8 cellular contexts compared by ENCODE assay signal in genomic region chr1:211577277-211577825, GRCh38. TPM values are rescaled to one million over a fixed set of nuclear protein-coding genes. Genes with fewer than 3 reads are reported as not detected.
DNase-seq lines count a peak whose midpoint lies in the region; ATAC-seq, FAIRE-seq and TF ChIP-seq lines count a peak whose summit lies in the region.

No MANE protein-coding gene starts in this region.

- peak overlapping the region; percentile 70 to 95; a peak in 3 of 4 replicates for H3K4me3 ChIP-seq in DND-41 (ENCODE audit: low read depth in 1 of 2, low read length in 2 of 2)
- H3K4me3 ChIP-seq in NT2/D1 (ENCODE audit: insufficient read length, low read depth) = peak overlapping the region; percentile 93
- H3K4me3 ChIP-seq in H1 (ENCODE audit: extremely low read depth in 1 of 4, insufficient read depth in 2 of 4, low read depth in 3 of 4, low read length in 4 of 4) = peak overlapping the region; percentile 66 to 92 (median 84)
- H3K4me3 ChIP-seq in neutrophil (ENCODE audit: low read depth in 1 of 2, low read length in 1 of 2) = peak overlapping the region; percentile 92 to 94

- DNase-seq in DND-41 = no peak
- DNase-seq in NT2/D1 (ENCODE audit: low read depth, low spot score) = no peak
- no peak for DNase-seq in H1 (ENCODE audit: low read depth in 1 of 2, low spot score in 2 of 2)
- no peak for DNase-seq in NOMO-1 treated with dmso at 0.1 percent for 144 hours (lab: John Stamatoyannopoulos, UW; ENCODE audit: unreplicated experiment)
- no peak for DNase-seq in GM19240 (ENCODE audit: insufficient read length, low spot score)
- DNase-seq in NCI-H1048 (lab: John Stamatoyannopoulos, UW) = no peak
- no peak for DNase-seq in DMS114 treated with DMSO at 0.1 percent for 48 hours (lab: John Stamatoyannopoulos, UW; ENCODE audit: unreplicated experiment)

- no peaks in the 10 kb centered on the region for H3K79me1 ChIP-seq in H1 (ENCODE audit: low read depth, low read length)

- POLR2A ChIA-PET in H1 (lab: Charles Lee; ENCODE audit: partially characterized antibody) = no interaction called here

- TF ChIP-seq POLR2A in H1 (IDR thresholded peaks at IDR 0.05; ENCODE audit: control extremely low read depth in 1 of 2, low read depth in 2 of 2, low read length in 2 of 2) = peak in 1 of 2 experiments; percentile 36; a peak in 1 of 3 replicates

- no peak for FAIRE-seq in H1 (lab: Jason Lieb, UNC)

- no peak overlapping the region; the same call in 1 of the 2 replicates for H2BK5ac ChIP-seq in H1 (ENCODE audit: low read depth, low read length)

- H2BK20ac ChIP-seq in H1 (ENCODE audit: low read length) = no peak overlapping the region

- peak overlapping the region; percentile 98 for H3K4me2 ChIP-seq in DND-41 (ENCODE audit: insufficient read depth, low read length)
- peak overlapping the region; percentile 87 to 88 for H3K4me2 ChIP-seq in H1 (ENCODE audit: insufficient read depth in 1 of 2, low read depth in 2 of 2, low read length in 2 of 2)

- H3K23ac ChIP-seq in H1 (ENCODE audit: insufficient read length) = no peak overlapping the region

- H3K4ac ChIP-seq in H1 (replicated peaks; ENCODE audit: insufficient read length, low read depth, low read length) = no peak overlapping the region

- H4K20me1 ChIP-seq in DND-41 (ENCODE audit: insufficient read depth, low read length) = peaks cover 25% of the 10 kb centered on the region; the same call in 1 of the 2 replicates
- no peaks in the 10 kb centered on the region for H4K20me1 ChIP-seq in H1 (replicated peaks in 1 of 2; ENCODE audit: control insufficient read depth in 1 of 2, insufficient read depth in 2 of 2, low read length in 2 of 2)

- CTCF ChIA-PET in H1 (lab: Charles Lee; ENCODE audit: partially characterized antibody) = interaction anchor here (0.7 to 1.8 kb wide), 3 partner anchors 40 to 107 kb away, joined by 3 to 4 read pairs (median 3); no protein-coding TSS in a partner anchor

- H3K4me1 ChIP-seq in DND-41 (ENCODE audit: insufficient read depth, low read length) (peaks cover 37% of the 10 kb centered on the region), NT2/D1 (ENCODE audit: insufficient read depth, insufficient read length) (no peaks in the 10 kb centered on the region), H1 (replicated peaks in 1 of 4; ENCODE audit: control insufficient read depth in 3 of 4, insufficient read depth in 4 of 4, low read length in 3 of 4) (peaks cover 0 to 13% (median 9%) of the 10 kb centered on the region in 4 experiments; a peak in 6 of 7 replicates), neutrophil (ENCODE audit: control insufficient read depth in 1 of 2, insufficient read depth in 1 of 2, low read depth in 1 of 2, low read length in 1 of 2) (peaks cover 35 to 37% of the 10 kb centered on the region in 2 experiments)

- H4K8ac ChIP-seq in H1 (ENCODE audit: extremely low read depth, insufficient read depth, low read length) = no peak overlapping the region

- H3K27ac ChIP-seq in DND-41 (ENCODE audit: low read length) (no peak overlapping the region), H1 (ENCODE audit: low read depth, low read length) (0 out of 2 replicates have a peak overlapping the region, but pooled peaks have one; percentile 14), neutrophil (peak overlapping the region; percentile 96)

- no peak for TF ChIP-seq RAD21 in H1 (IDR thresholded peaks at IDR 0.05 in 1 of 2, conservative IDR thresholded peaks at IDR 0.05 in 1 of 2; ENCODE audit: low read depth in 2 of 2, low read length in 2 of 2)

- H4K91ac ChIP-seq in H1 (replicated peaks; ENCODE audit: insufficient read length, low read length) = no peak overlapping the region

- TF ChIP-seq CTCF in DND-41 (IDR thresholded peaks at IDR 0.05; ENCODE audit: borderline replicate concordance, extremely low read depth, low read length, poor library complexity, severe bottlenecking) = no peak
- no peak for TF ChIP-seq CTCF in H1 (IDR thresholded peaks at IDR 0.05; ENCODE audit: control extremely low read depth in 1 of 3, insufficient read depth in 1 of 3, low read depth in 1 of 3, low read length in 3 of 3)
- TF ChIP-seq CTCF in neutrophil (IDR thresholded peaks at IDR 0.05) = no peak

- no peak overlapping the region for H3K56ac ChIP-seq in H1 (replicated peaks; ENCODE audit: insufficient read length, low read depth, low read length)

- H3K9ac ChIP-seq in DND-41 (ENCODE audit: low read depth, low read length) (peak overlapping the region; percentile 81), NT2/D1 (ENCODE audit: insufficient read length, low read depth) (peak overlapping the region; percentile 90), H1 (replicated peaks in 1 of 4; ENCODE audit: extremely low read depth in 1 of 4, low read depth in 3 of 4, low read length in 3 of 4) (peak overlapping the region in 3 of 4 experiments; percentile 26 to 57 (median 34); a peak in 5 of 7 replicates)

- ATAC-seq in DND-41 (ENCODE audit: insufficient read depth, low read depth) = no peak

- peak overlapping the region; percentile 60 for H2AFZ ChIP-seq in DND-41 (ENCODE audit: low read depth, low read length)
- H2AFZ ChIP-seq in H1 (ENCODE audit: low read length) = no peak overlapping the region; the same call in 1 of the 2 replicates

- H3K23me2 ChIP-seq in H1 (ENCODE audit: low read depth, low read length) = peaks cover 6% of the 10 kb centered on the region

- no peak overlapping the region for H2BK12ac ChIP-seq in H1 (ENCODE audit: low read depth, low read length)

- H2BK120ac ChIP-seq in H1 (replicated peaks; ENCODE audit: low read depth, low read length) = no peak overlapping the region

- H2BK15ac ChIP-seq in H1 (ENCODE audit: low read length) = no peak overlapping the region

- 2% methylated on average over 13 of the region's 13 CpGs; no CpG with 5 or more reads in 1 of the 2 experiments for WGBS in H1 (ENCODE audit: extremely low coverage in 1 of 2, insufficient coverage in 1 of 2, insufficient read length in 1 of 2, insufficient replicate concordance in 2 of 2, low coverage in 1 of 2, low lambda C conversion rate in 2 of 2, missing lambda C conversion rate in 1 of 2), 2 experiments

- no peaks in the 10 kb centered on the region for H3K9me3 ChIP-seq in DND-41 (ENCODE audit: insufficient read depth, low read length, severe bottlenecking)
- no peaks in the 10 kb centered on the region for H3K9me3 ChIP-seq in NT2/D1 (ENCODE audit: insufficient read depth, low read length)
- H3K9me3 ChIP-seq in H1 (ENCODE audit: insufficient read depth in 2 of 2, low read depth in 1 of 2, low read length in 1 of 2) = no peaks in the 10 kb centered on the region
- no peaks in the 10 kb centered on the region for H3K9me3 ChIP-seq in neutrophil

- no peak overlapping the region for H3K14ac ChIP-seq in H1 (ENCODE audit: insufficient read length)

- H3K27me3 ChIP-seq in DND-41 (ENCODE audit: insufficient read depth, low read length, poor library complexity) (no peaks in the 10 kb centered on the region), NT2/D1 (ENCODE audit: insufficient read depth, insufficient read length) (no peaks in the 10 kb centered on the region), H1 (replicated peaks in 1 of 4; ENCODE audit: control insufficient read depth in 3 of 4, extremely low read depth in 1 of 4, insufficient read depth in 3 of 4, low read length in 3 of 4) (no peaks in the 10 kb centered on the region), neutrophil (no peaks in the 10 kb centered on the region)

- H3K79me2 ChIP-seq in DND-41 (ENCODE audit: insufficient read depth, low read length) (peaks cover 26% of the 10 kb centered on the region), H1 (ENCODE audit: control insufficient read depth in 1 of 2, insufficient read depth in 2 of 2, low read length in 2 of 2) (peaks cover 6 to 54% of the 10 kb centered on the region in 2 experiments; a peak in 3 of 4 replicates)

- H3K18ac ChIP-seq in H1 (ENCODE audit: extremely low read depth, low read length) = no peak overlapping the region; the same call in 1 of the 2 replicates

- no peak overlapping the region for H2AK5ac ChIP-seq in H1 (ENCODE audit: low read depth, low read length)

- H4K5ac ChIP-seq in H1 (ENCODE audit: insufficient read length, low read depth, low read length) = no peak overlapping the region

- no peak for TF ChIP-seq EP300 in H1 (IDR thresholded peaks at IDR 0.05; ENCODE audit: borderline replicate concordance in 1 of 2, low read depth in 2 of 2, low read length in 2 of 2)

- H3K36me3 ChIP-seq in DND-41 (ENCODE audit: insufficient read depth, low read length) (peaks cover 22% of the 10 kb centered on the region), NT2/D1 (ENCODE audit: insufficient read depth, insufficient read length, low read length) (peaks cover 56% of the 10 kb centered on the region), H1 (ENCODE audit: control insufficient read depth in 2 of 4, insufficient read depth in 4 of 4, low read length in 3 of 4) (peaks cover 0 to 34% (median 2%) of the 10 kb centered on the region in 4 experiments; a peak in 1 of 8 replicates), neutrophil (peaks cover 32% of the 10 kb centered on the region)

TF ChIP-seq in H1, 55 proteins besides CTCF, POLR2A, EP300 and RAD21:
- no peak for TF ChIP-seq YY1 (IDR thresholded peaks at IDR 0.05; ENCODE audit: low read depth, low read length)
- TF ChIP-seq KDM4A (IDR thresholded peaks at IDR 0.05; ENCODE audit: low read depth, low read length, severe bottlenecking) = no peak
- TF ChIP-seq SAP30 (IDR thresholded peaks at IDR 0.05; ENCODE audit: insufficient read depth, insufficient replicate concordance, low read length) = peak; percentile 47

RNA-seq across cellular contexts. Expression of gene SLC30A1, which starts 1.6 kb away (rescaled TPM):
- 13.5 and 14.0 TPM in 2 replicates for total RNA-seq in H1 (2021; fragmentation: NEBNext Ultra II Directional; extraction: Animal tissue kit (Norgen Biotek cat#: 25700))
- 3.7 and 4.5 TPM in 2 replicates for polyA plus RNA-seq in H1 (2011; rRNA removed)
- polyA plus RNA-seq in H1 (2011; cell fraction: cytosol; rRNA removed) = 5.9 TPM
- 3.7 TPM for polyA plus RNA-seq in H1 (2011; cell fraction: nucleus; rRNA removed)
- 2.7 to 6.2 TPM (median 4.9 TPM) in 4 replicates for polyA plus RNA-seq in H1 (2012, experiment 1 of 2)
- polyA plus RNA-seq in H1 (2012, experiment 2 of 2) = 1.0 TPM
- polyA plus RNA-seq in H1 (2013, experiment 1 of 2) = 7.1 TPM
- polyA plus RNA-seq in H1 (2013, experiment 2 of 2) = 8.0 TPM
- polyA minus RNA-seq in H1 (2011; rRNA and poly(A)+ RNA removed) = 10.4 and 15.8 TPM in 2 replicates
- polyA minus RNA-seq in H1 (2011; cell fraction: cytosol; rRNA and poly(A)+ RNA removed) = 15.5 TPM
- 16.7 TPM for polyA minus RNA-seq in H1 (2011; cell fraction: nucleus; rRNA and poly(A)+ RNA removed)

Comparison
In these comparisons a context has a peak if more than half of its experiments do, and no peak if none do; other contexts are left out.
1. H3K9ac ChIP-seq: peak in every context shown above with its lines; median percentile 90 in NT2/D1; 81 in DND-41; 34 in H1.